9 cellular contexts compared by ENCODE assay signal in the genomic region with DNA sequence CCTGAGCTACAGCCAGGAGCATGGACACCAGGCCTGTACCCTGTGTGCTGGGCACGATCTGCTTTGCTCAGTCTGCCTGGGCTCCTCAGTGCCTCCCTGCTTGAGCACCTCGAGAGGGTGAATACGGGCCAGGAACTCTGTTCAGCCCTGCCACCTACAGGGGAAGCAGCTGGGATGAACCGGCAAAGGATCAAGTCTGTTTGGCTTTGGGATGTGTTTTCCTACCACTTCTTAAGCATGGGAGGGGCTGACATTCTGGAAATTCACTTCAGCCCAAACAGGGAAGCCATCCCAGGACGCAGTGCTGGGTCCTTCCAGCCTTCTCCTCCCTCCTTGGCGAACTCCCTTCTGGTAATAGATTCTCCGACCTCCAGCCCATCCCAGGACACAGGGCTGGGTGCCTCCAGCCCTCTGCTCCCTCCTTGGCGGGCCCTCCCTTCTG. TPM values are rescaled to one million over a fixed set of nuclear protein-coding genes. Genes with fewer than 3 reads are reported as not detected.
DNase-seq lines count a peak whose midpoint lies in the region; ATAC-seq and TF ChIP-seq lines count a peak whose summit lies in the region.
"Had no signal": no experiment of that assay in that cellular context is flagged by ENCODE, and none has a peak within 500 bp of the region (broad histone marks: within the 10 kb centered on the region; RNA-seq: fewer than 3 reads in every experiment).

No MANE protein-coding gene starts in this region.

- H3K4me3 ChIP-seq in AG09309 (ENCODE audit: control insufficient read depth, low read depth, low read length) (no peak overlapping the region), astrocyte of the spinal cord (ENCODE audit: low read depth, low read length) (no peak overlapping the region)

- ATAC-seq in GM21825 (IDR thresholded peaks at IDR 0.05; ENCODE audit: unreplicated experiment) (no peak), HG02623 (IDR thresholded peaks at IDR 0.05; ENCODE audit: unreplicated experiment) (no peak)

- H3K36me3 Mint-ChIP-seq in mesothelial cell of epicardium: no peaks in the 10 kb centered on the region

- DNase-seq in AG09309 (ENCODE audit: low read depth): peak; percentile 21
- DNase-seq in HuH-7 (ENCODE audit: low spot score): peak; percentile 62
- peak; percentile 29 for DNase-seq in astrocyte of the spinal cord (ENCODE audit: low read depth, low spot score)
- DNase-seq in iPS DF 4.7 (ENCODE audit: extremely low read depth, low spot score): peak; percentile 46
- DNase-seq in smooth muscle cell of the brain vasculature (ENCODE audit: low read depth, low spot score): peak; percentile 46
- DNase-seq in mesothelial cell of epicardium (ENCODE audit: low spot score in 2 of 2, unreplicated experiment in 2 of 2): no peak

- peaks cover 28% of the 10 kb centered on the region for H3K27me3 Mint-ChIP-seq in mesothelial cell of epicardium (ENCODE audit: low read depth)
- H3K27me3 Mint-ChIP-seq: dendritic cell treated with granulocyte-macrophage colony-stimulating factor and Interleukin-4, amounts not matched to agents 40 ng/mL and 50 ng/mL, for 4 days had no signal

- in situ Hi-C loops in astrocyte of the spinal cord (cut with HindIII; ENCODE audit: low sequenced_read_pairs): no loop called here

- TF ChIP-seq CTCF in AG09309 (IDR thresholded peaks at IDR 0.05; ENCODE audit: control insufficient read depth, insufficient read depth, low read depth, low read length, missing control alignments): peak; percentile 73
- peak; percentile 60 for TF ChIP-seq CTCF in astrocyte of the spinal cord (IDR thresholded peaks at IDR 0.05; ENCODE audit: low read depth, low read length)
- TF ChIP-seq CTCF in mesothelial cell of epicardium (IDR thresholded peaks at IDR 0.05; ENCODE audit: unreplicated experiment): no peak

- no peaks in the 10 kb centered on the region for H3K9me3 Mint-ChIP-seq in mesothelial cell of epicardium
- H3K9me3 Mint-ChIP-seq: dendritic cell treated with granulocyte-macrophage colony-stimulating factor and Interleukin-4, amounts not matched to agents 40 ng/mL and 50 ng/mL, for 4 days had no signal

- peaks cover 11% of the 10 kb centered on the region for H3K4me1 Mint-ChIP-seq in mesothelial cell of epicardium

- H3K27ac Mint-ChIP-seq in mesothelial cell of epicardium: no peak overlapping the region
- H3K27ac Mint-ChIP-seq: dendritic cell treated with granulocyte-macrophage colony-stimulating factor and Interleukin-4, amounts not matched to agents 40 ng/mL and 50 ng/mL, for 4 days had no signal

- H3K4me3 Mint-ChIP-seq in mesothelial cell of epicardium: no peak overlapping the region
- H3K4me3 Mint-ChIP-seq: dendritic cell treated with granulocyte-macrophage colony-stimulating factor and Interleukin-4, amounts not matched to agents 40 ng/mL and 50 ng/mL, for 4 days had no signal

RNA-seq across cellular contexts. Expression of a gene that starts 55.8 kb away (rescaled TPM):
- 71.6 to 74.1 TPM (median 72.8 TPM) in 3 replicates for total RNA-seq in mesothelial cell of epicardium

Comparison
In these comparisons a context has a peak if more than half of its experiments do, and no peak if none do; other contexts are left out.
1. DNase-seq: peak in AG09309 (single experiment), HuH-7 (single experiment), astrocyte of the spinal cord (single experiment), iPS DF 4.7 (single experiment) and smooth muscle cell of the brain vasculature (single experiment); none in mesothelial cell of epicardium (0 of 2).